ENCODE assay signal across 9 cellular contexts in genomic region chr15:63210151-63211051, GRCh38. TPM values are rescaled to one million over a fixed set of nuclear protein-coding genes. Genes with fewer than 3 reads are reported as not detected.
A peak's percentile ranks its signal among the peaks of the same experiment; 100 is the strongest.
DNase-seq lines count a peak whose midpoint lies in the region; ATAC-seq and TF ChIP-seq lines count a peak whose summit lies in the region.
"Had no signal": no experiment of that assay in that cellular context is flagged by ENCODE, and none has a peak within 500 bp of the region (broad histone marks: within the 10 kb centered on the region; RNA-seq: fewer than 3 reads in every experiment).

No MANE protein-coding gene starts in this region.

- no peaks in the 10 kb centered on the region for H3K27me3 ChIP-seq in tibial nerve
- H3K27me3 ChIP-seq in testis: no peaks in the 10 kb centered on the region

- WGBS in tibial nerve, 2 donors: 24 to 31% methylated on average over 5 of the region's 5 CpGs
- 64 to 68% methylated on average over 5 of the region's 5 CpGs for whole genome bisulfite sequencing in testis, 2 donors

- no peaks in the 10 kb centered on the region for H3K36me3 ChIP-seq in tibial nerve
- H3K36me3 ChIP-seq in testis (ENCODE audit: low read depth, missing control alignments): no peaks in the 10 kb centered on the region

- intact Hi-C loops in left colon (cut with DNase I, micrococcal nuclease): no loop called here
- intact Hi-C loops in testis (cut with DNase I; ENCODE audit: low total_unique reads): no loop called here

- no peaks in the 10 kb centered on the region for H3K27me3 Mint-ChIP-seq in activated naive CD4-positive, alpha-beta T cell treated with anti-CD3 and anti-CD28 coated beads, Interleukin-2, amount 10 ng/mL, durations not matched to agents 7 days and 5 days
- H3K27me3 Mint-ChIP-seq in activated CD4-positive, alpha-beta memory T cell treated with anti-CD3 and anti-CD28 coated beads, Interleukin-2, amount 10 ng/mL, durations not matched to agents 7 days and 5 days: no peaks in the 10 kb centered on the region

- H3K4me1 ChIP-seq in tibial nerve (peaks cover 5 to 72% (median 42%) of the 10 kb centered on the region in 4 donors), testis (peaks cover 20% of the 10 kb centered on the region)

- peak overlapping the region; percentile 43 to 93 (median 68) for H3K27ac ChIP-seq in tibial nerve
- peak overlapping the region in 1 of 2 donors; percentile 6 for H3K27ac ChIP-seq in testis
- H3K27ac ChIP-seq: epithelial cell of prostate had no signal

- ATAC-seq in left colon: peak; percentile 26

- peaks cover 44% of the 10 kb centered on the region for H3K36me3 Mint-ChIP-seq in activated naive CD4-positive, alpha-beta T cell treated with anti-CD3 and anti-CD28 coated beads, Interleukin-2, amount 10 ng/mL, durations not matched to agents 7 days and 5 days
- H3K36me3 Mint-ChIP-seq in activated CD4-positive, alpha-beta memory T cell treated with anti-CD3 and anti-CD28 coated beads, Interleukin-2, amount 10 ng/mL, durations not matched to agents 7 days and 5 days (ENCODE audit: low read depth): peaks cover 48% of the 10 kb centered on the region

- peaks cover 82% of the 10 kb centered on the region for H3K4me1 Mint-ChIP-seq in activated naive CD4-positive, alpha-beta T cell treated with anti-CD3 and anti-CD28 coated beads, Interleukin-2, amount 10 ng/mL, durations not matched to agents 7 days and 5 days
- peaks cover 81% of the 10 kb centered on the region for H3K4me1 Mint-ChIP-seq in activated CD4-positive, alpha-beta memory T cell treated with anti-CD3 and anti-CD28 coated beads, Interleukin-2, amount 10 ng/mL, durations not matched to agents 7 days and 5 days

- peak overlapping the region; percentile 14 for H3K4me3 Mint-ChIP-seq in activated naive CD4-positive, alpha-beta T cell treated with anti-CD3 and anti-CD28 coated beads, Interleukin-2, amount 10 ng/mL, durations not matched to agents 7 days and 5 days
- H3K4me3 Mint-ChIP-seq in activated CD4-positive, alpha-beta memory T cell treated with anti-CD3 and anti-CD28 coated beads, Interleukin-2, amount 10 ng/mL, durations not matched to agents 7 days and 5 days: peak overlapping the region; percentile 38

- no peak for TF ChIP-seq POLR2A in tibial nerve (IDR thresholded peaks at IDR 0.05)
- no peak for TF ChIP-seq POLR2A in testis (IDR thresholded peaks at IDR 0.05)

- H3K27ac Mint-ChIP-seq in activated naive CD4-positive, alpha-beta T cell treated with anti-CD3 and anti-CD28 coated beads, Interleukin-2, amount 10 ng/mL, durations not matched to agents 7 days and 5 days: peak overlapping the region; percentile 92
- peak overlapping the region; percentile 87 for H3K27ac Mint-ChIP-seq in activated CD4-positive, alpha-beta memory T cell treated with anti-CD3 and anti-CD28 coated beads, Interleukin-2, amount 10 ng/mL, durations not matched to agents 7 days and 5 days

- H3K9me3 Mint-ChIP-seq in activated naive CD4-positive, alpha-beta T cell treated with anti-CD3 and anti-CD28 coated beads, Interleukin-2, amount 10 ng/mL, durations not matched to agents 7 days and 5 days: no peaks in the 10 kb centered on the region
- no peaks in the 10 kb centered on the region for H3K9me3 Mint-ChIP-seq in activated CD4-positive, alpha-beta memory T cell treated with anti-CD3 and anti-CD28 coated beads, Interleukin-2, amount 10 ng/mL, durations not matched to agents 7 days and 5 days

- POLR2A ChIA-PET in activated CD4-positive, alpha-beta memory T cell treated with anti-CD3 and anti-CD28 coated beads, Interleukin-2, amount 10 ng/mL, durations not matched to agents 7 days and 5 days (lab: Charles Lee): interaction anchor here (0.9 to 9.4 kb wide), 7 partner anchors 8 to 65 kb away, joined by 3 to 177 read pairs (median 8); partner anchors contain the start of gene RPS27L

- TF ChIP-seq CTCF in tibial nerve (IDR thresholded peaks at IDR 0.05) (no peak), testis (IDR thresholded peaks at IDR 0.05) (no peak)

- CTCF ChIA-PET in activated naive CD4-positive, alpha-beta T cell treated with anti-CD3 and anti-CD28 coated beads, Interleukin-2, amount 10 ng/mL, durations not matched to agents 7 days and 5 days (lab: Charles Lee): interaction anchor here (0.9 to 2.2 kb wide), 5 partner anchors 8 to 18 kb away, joined by 3 to 12 read pairs (median 5); no protein-coding TSS in a partner anchor
- CTCF ChIA-PET in activated CD4-positive, alpha-beta memory T cell treated with anti-CD3 and anti-CD28 coated beads, Interleukin-2, amount 10 ng/mL, durations not matched to agents 7 days and 5 days (lab: Charles Lee): interaction anchor here (1.0 to 2.0 kb wide), 3 partner anchors 16 to 162 kb away, joined by 3 to 10 read pairs (median 6); no protein-coding TSS in a partner anchor

- DNase-seq in activated naive CD4-positive, alpha-beta T cell treated with anti-CD3 and anti-CD28 coated beads, Interleukin-2, amount 10 ng/mL, durations not matched to agents 7 days and 5 days: no peak
- DNase-seq in activated naive CD4-positive, alpha-beta T cell treated with Interleukin-2 at 50 U/mL for 16 hours: no peak
- no peak for DNase-seq in activated CD4-positive, alpha-beta memory T cell treated with anti-CD3 and anti-CD28 coated beads, Interleukin-2, amount 10 ng/mL, durations not matched to agents 7 days and 5 days
- no peak for DNase-seq in left colon
- DNase-seq in tibial nerve (ENCODE audit: low spot score in 2 of 2): no peak
- DNase-seq in NCI-H2196 treated with DMSO at 0.1 percent for 48 hours (lab: John Stamatoyannopoulos, UW; ENCODE audit: unreplicated experiment): no peak
- DNase-seq in testis: no peak
- no peak for DNase-seq in activated CD4-positive, CD25-positive, alpha-beta regulatory T cell treated with anti-CD3 and anti-CD28 coated beads, Interleukin-2, amount 50 U/mL, for 72 hours

- H3K4me3 ChIP-seq in tibial nerve (peak overlapping the region in 2 of 4 donors; percentile 6 to 24), testis (no peak overlapping the region)

- TF ChIP-seq EP300 in tibial nerve (IDR thresholded peaks at IDR 0.05): no peak

- no peaks in the 10 kb centered on the region for H3K9me3 ChIP-seq in tibial nerve
- no peaks in the 10 kb centered on the region for H3K9me3 ChIP-seq in testis

RNA-seq across cellular contexts. Expression of gene RAB8B, which starts 21.0 kb away (rescaled TPM):
- 100 to 1,000 TPM; 133 to 139 TPM for total RNA-seq in activated CD4-positive, alpha-beta memory T cell treated with anti-CD3 and anti-CD28 coated beads, Interleukin-2, amount 10 ng/mL, durations not matched to agents 7 days and 5 days
- total RNA-seq in left colon (10 to 100 TPM; 11.3 to 14.2 TPM), tibial nerve (10 to 100 TPM; 32.9 to 45.0 (median 42.5) TPM), testis (10 to 100 TPM; 19.3 to 20.8 TPM)
- 38.7 TPM for polyA plus RNA-seq in testis (ENCODE audit: insufficient read depth, low read depth, low replicate concordance)

RNA-seq across cellular contexts. Expression of gene RPS27L, which starts 53.1 kb away (rescaled TPM):
- 100 to 1,000 TPM; 171 to 173 TPM for total RNA-seq in activated CD4-positive, alpha-beta memory T cell treated with anti-CD3 and anti-CD28 coated beads, Interleukin-2, amount 10 ng/mL, durations not matched to agents 7 days and 5 days
- total RNA-seq in left colon (100 to 1,000 TPM; 173 to 239 TPM), tibial nerve (10 to 100 TPM; 50.3 to 83.7 (median 71.7) TPM), testis (10 to 100 TPM; 34.3 to 46.6 TPM)
- 69.7 TPM for polyA plus RNA-seq in testis (ENCODE audit: insufficient read depth, low read depth, low replicate concordance)
